In the genomic region with DNA sequence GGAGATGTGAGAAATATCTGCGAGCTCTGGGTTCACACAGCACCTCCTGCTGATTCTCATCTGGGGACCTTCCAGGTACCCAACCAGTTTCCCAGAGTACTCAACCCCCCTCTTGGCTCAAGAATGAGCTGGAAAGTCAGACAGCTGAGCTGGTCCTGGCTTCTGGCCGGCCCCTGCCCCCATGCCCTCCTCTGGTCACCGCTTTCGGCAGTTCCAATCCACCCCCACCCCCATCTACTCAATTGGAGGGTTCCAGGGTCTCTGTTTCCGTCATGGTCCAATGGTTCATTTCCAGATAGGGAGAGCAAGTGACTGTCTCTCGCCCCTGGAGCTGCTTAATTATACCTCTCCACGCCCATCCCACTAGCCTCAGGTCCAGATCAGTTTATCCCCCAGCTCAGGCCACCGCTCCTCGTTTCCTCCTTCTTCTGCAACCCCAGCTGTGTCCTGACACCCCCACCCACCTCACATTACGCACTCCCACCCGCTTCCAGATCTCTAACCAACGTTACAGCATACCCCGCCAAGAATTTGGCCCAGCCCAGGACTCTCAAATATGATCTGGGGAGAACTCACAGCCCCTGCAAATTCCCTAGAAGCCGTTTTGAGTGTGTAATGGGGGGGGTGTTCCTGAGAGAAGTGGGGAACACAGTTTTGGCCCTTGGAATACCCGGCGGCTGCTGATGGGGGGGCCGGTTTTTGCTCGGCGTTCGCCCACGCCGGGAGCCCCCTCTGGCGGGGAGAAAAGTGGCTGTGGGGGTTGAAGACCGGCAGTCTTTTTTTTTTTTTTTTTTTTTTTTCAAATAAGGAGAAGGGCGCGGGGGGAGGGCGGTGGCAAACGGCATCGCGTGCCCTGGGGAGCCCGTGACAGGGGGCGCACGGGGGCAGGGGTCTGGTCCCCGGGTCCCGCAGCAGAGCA, we compare ENCODE assay signal across 8 cellular contexts. TPM values are rescaled to one million over a fixed set of nuclear protein-coding genes. Genes with fewer than 3 reads are reported as not detected.
A peak's percentile ranks its signal among the peaks of the same experiment; 100 is the strongest.
DNase-seq lines count a peak whose midpoint lies in the region; ATAC-seq and TF ChIP-seq lines count a peak whose summit lies in the region.

No MANE protein-coding gene starts in this region.

- H3K4me3 Mint-ChIP-seq in T-helper 1 cell treated with Interleukin-12 subunit alpha and Interleukin-12 subunit beta and Interleukin-4 antibody, amounts not matched to agents 30 μg/mL and 1 μg/mL, for 36 hours: peak overlapping the region; percentile 72

- peaks cover 25% of the 10 kb centered on the region for H3K27me3 Mint-ChIP-seq in T-helper 1 cell treated with Interleukin-12 subunit alpha and Interleukin-12 subunit beta and Interleukin-4 antibody, amounts not matched to agents 30 μg/mL and 1 μg/mL, for 36 hours (ENCODE audit: low read depth)

- peaks cover 3% of the 10 kb centered on the region for H3K9me3 ChIP-seq in skeletal muscle satellite cell (replicated peaks; ENCODE audit: low read length)
- H3K9me3 ChIP-seq in upper lobe of right lung: no peaks in the 10 kb centered on the region

- intact Hi-C loops in upper lobe of right lung (cut with DNase I): no loop called here
- intact Hi-C loops in left colon (cut with DNase I, micrococcal nuclease): no loop called here

- H3K27me3 ChIP-seq in skeletal muscle satellite cell (ENCODE audit: control insufficient read depth, insufficient read depth, low read length): peaks cover 50% of the 10 kb centered on the region
- peaks cover 57% of the 10 kb centered on the region for H3K27me3 ChIP-seq in upper lobe of right lung

- H3K4me2 ChIP-seq in skeletal muscle satellite cell (ENCODE audit: low read length): peak overlapping the region; percentile 52

- peak overlapping the region; percentile 66 for H3K27ac Mint-ChIP-seq in T-helper 1 cell treated with Interleukin-12 subunit alpha and Interleukin-12 subunit beta and Interleukin-4 antibody, amounts not matched to agents 30 μg/mL and 1 μg/mL, for 36 hours

- peaks cover 35% of the 10 kb centered on the region for H3K4me1 ChIP-seq in skeletal muscle satellite cell (ENCODE audit: control insufficient read depth, insufficient read depth, low read length)
- H3K4me1 ChIP-seq in upper lobe of right lung: peaks cover 32% of the 10 kb centered on the region

- no peak for TF ChIP-seq CTCF in upper lobe of right lung (IDR thresholded peaks at IDR 0.05)

- no peaks in the 10 kb centered on the region for H3K9me3 Mint-ChIP-seq in T-helper 1 cell treated with Interleukin-12 subunit alpha and Interleukin-12 subunit beta and Interleukin-4 antibody, amounts not matched to agents 30 μg/mL and 1 μg/mL, for 36 hours

- peaks cover 48% of the 10 kb centered on the region for H3K4me1 Mint-ChIP-seq in T-helper 1 cell treated with Interleukin-12 subunit alpha and Interleukin-12 subunit beta and Interleukin-4 antibody, amounts not matched to agents 30 μg/mL and 1 μg/mL, for 36 hours (ENCODE audit: low read depth)

- no peak overlapping the region for H3K9ac ChIP-seq in skeletal muscle satellite cell (ENCODE audit: low read depth, low read length)

- H3K4me3 ChIP-seq in skeletal muscle satellite cell (ENCODE audit: low read length): peak overlapping the region; percentile 70
- no peak overlapping the region for H3K4me3 ChIP-seq in upper lobe of right lung

- H3K36me3 ChIP-seq in skeletal muscle satellite cell (ENCODE audit: insufficient read depth, low read length) (no peaks in the 10 kb centered on the region), upper lobe of right lung (no peaks in the 10 kb centered on the region)

- H3K27ac ChIP-seq in upper lobe of right lung: no peak overlapping the region

- H3K36me3 Mint-ChIP-seq in T-helper 1 cell treated with Interleukin-12 subunit alpha and Interleukin-12 subunit beta and Interleukin-4 antibody, amounts not matched to agents 30 μg/mL and 1 μg/mL, for 36 hours (ENCODE audit: low read depth): peaks cover 14% of the 10 kb centered on the region

- DNase-seq in T-helper 1 cell: no peak
- DNase-seq in NCI-H146 treated with DMSO at 0.1 percent for 48 hours (lab: John Stamatoyannopoulos, UW; ENCODE audit: unreplicated experiment): peak; percentile 48
- peak; percentile 70 for DNase-seq in cerebellar cortex (ENCODE audit: low spot score)
- DNase-seq in activated CD8-positive, alpha-beta memory T cell treated with anti-CD3 and anti-CD28 coated beads for 24 hours: no peak
- no peak for DNase-seq in upper lobe of right lung
- DNase-seq in left colon: no peak

- ATAC-seq in upper lobe of right lung (no peak), left colon (no peak)

RNA-seq across cellular contexts. Expression of a gene that starts 1.8 kb away (rescaled TPM):
- total RNA-seq in skeletal muscle satellite cell (2012; rRNA removed): 3.5 and 5.6 TPM in 2 replicates
- total RNA-seq in upper lobe of right lung (35.5 TPM), left colon (10 to 100 TPM; 13.8 to 14.3 TPM)

RNA-seq across cellular contexts. Expression of a gene that starts 15.2 kb away (rescaled TPM):
- 210 and 249 TPM in 2 replicates for total RNA-seq in skeletal muscle satellite cell (2012; rRNA removed)
- 154 TPM for total RNA-seq in upper lobe of right lung
- 100 to 1,000 TPM; 129 to 161 TPM for total RNA-seq in left colon

RNA-seq across cellular contexts. Expression of a gene that starts 38.2 kb away (rescaled TPM):
- 65.9 and 74.0 TPM in 2 replicates for total RNA-seq in skeletal muscle satellite cell (2012; rRNA removed)
- total RNA-seq in upper lobe of right lung: 140 TPM
- total RNA-seq in left colon: 100 to 1,000 TPM in 1 of 2 donors, 10 to 100 TPM in 1; 91.1 to 104 TPM

Comparison
In these comparisons a context has a peak if more than half of its experiments do, and no peak if none do; other contexts are left out.
1. DNase-seq: peak in NCI-H146 treated with DMSO at 0.1 percent for 48 hours (single experiment) and cerebellar cortex (single experiment); none in T-helper 1 cell (0 of 5), activated CD8-positive, alpha-beta memory T cell treated with anti-CD3 and anti-CD28 coated beads for 24 hours (single experiment), upper lobe of right lung (single experiment) and left colon (0 of 2).